In the genomic region with DNA sequence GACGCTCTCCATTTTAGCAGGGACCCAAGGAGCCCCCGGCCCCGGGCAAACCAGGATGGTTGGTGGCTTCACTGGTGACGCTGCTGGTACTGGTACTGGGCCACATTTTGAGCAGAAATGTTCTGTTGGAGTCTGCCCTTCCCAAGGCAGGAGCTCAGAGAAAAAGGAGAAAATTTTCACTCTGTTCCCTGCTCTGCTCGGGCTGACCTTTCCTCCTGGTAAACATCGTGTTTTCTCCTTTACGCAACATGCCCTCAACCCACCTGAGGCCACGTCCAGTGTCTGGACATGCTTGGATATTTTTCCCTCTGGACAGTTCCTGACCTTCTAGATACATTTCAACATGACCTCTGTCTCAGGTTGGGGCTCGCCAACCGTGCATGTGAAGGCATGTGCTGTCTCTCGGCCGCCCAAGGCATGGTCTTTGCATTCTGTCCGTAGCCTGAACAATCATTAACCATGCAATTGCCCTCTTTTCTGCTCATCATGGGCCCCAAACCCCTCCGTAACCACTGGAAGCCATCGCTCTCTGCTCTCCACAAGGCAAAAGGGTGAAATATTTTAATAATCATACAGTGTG, we compare ENCODE assay signal across 1 cellular context.
TF ChIP-seq lines count a peak whose summit lies in the region.

No MANE protein-coding gene starts in this region.

TF ChIP-seq in HepG2, 621 proteins besides CTCF, POLR2A, EP300 and RAD21 (continued from another document and continues in another):
- TF ChIP-seq, protein P1, sequence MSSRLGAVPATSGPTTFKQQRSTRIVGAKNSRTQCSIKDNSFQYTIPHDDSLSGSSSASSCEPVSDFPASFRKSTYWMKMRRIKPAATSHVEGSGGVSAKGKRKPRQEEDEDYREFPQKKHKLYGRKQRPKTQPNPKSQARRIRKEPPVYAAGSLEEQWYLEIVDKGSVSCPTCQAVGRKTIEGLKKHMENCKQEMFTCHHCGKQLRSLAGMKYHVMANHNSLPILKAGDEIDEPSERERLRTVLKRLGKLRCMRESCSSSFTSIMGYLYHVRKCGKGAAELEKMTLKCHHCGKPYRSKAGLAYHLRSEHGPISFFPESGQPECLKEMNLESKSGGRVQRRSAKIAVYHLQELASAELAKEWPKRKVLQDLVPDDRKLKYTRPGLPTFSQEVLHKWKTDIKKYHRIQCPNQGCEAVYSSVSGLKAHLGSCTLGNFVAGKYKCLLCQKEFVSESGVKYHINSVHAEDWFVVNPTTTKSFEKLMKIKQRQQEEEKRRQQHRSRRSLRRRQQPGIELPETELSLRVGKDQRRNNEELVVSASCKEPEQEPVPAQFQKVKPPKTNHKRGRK (CRISPR knock-in tag; IDR thresholded peaks at IDR 0.05), result peak; percentile 71; the same call in 1 of the 2 replicates
- TF ChIP-seq RNF2 (conservative IDR thresholded peaks at IDR 0.05; ENCODE audit: low read depth), result peak; percentile 89
- peak; percentile 32; the same call in 1 of the 2 replicates for TF ChIP-seq POLR2AphosphoS5 (IDR thresholded peaks at IDR 0.05; ENCODE audit: low read depth, low read length)
- TF ChIP-seq ZNF326 (CRISPR knock-in tag; IDR thresholded peaks at IDR 0.05; ENCODE audit: borderline replicate concordance), result no peak
- TF ChIP-seq SRF (IDR thresholded peaks at IDR 0.05; ENCODE audit: low read depth, low read length), result no peak
- peak; percentile 52; the same call in 1 of the 2 replicates for TF ChIP-seq POLR2G (IDR thresholded peaks at IDR 0.05; ENCODE audit: low read depth, low read length)
- TF ChIP-seq PHF8 (CRISPR knock-in tag; IDR thresholded peaks at IDR 0.05), result peak; percentile 39; the same call in 1 of the 2 replicates
- peak; percentile 96 for TF ChIP-seq ZNF589 (CRISPR knock-in tag; conservative IDR thresholded peaks at IDR 0.05)
- TF ChIP-seq TRIM24 (CRISPR knock-in tag; IDR thresholded peaks at IDR 0.05), result peak; percentile 90
- TF ChIP-seq ZNF367 (CRISPR knock-in tag; IDR thresholded peaks at IDR 0.05; ENCODE audit: borderline replicate concordance), result no peak
- TF ChIP-seq TMF1 (CRISPR knock-in tag; IDR thresholded peaks at IDR 0.05; ENCODE audit: low read depth), result 0 out of 2 replicates have a peak, but pooled peaks have one; percentile 64
- peak; percentile 99 for TF ChIP-seq SKI (IDR thresholded peaks at IDR 0.05; ENCODE audit: partially characterized antibody)
- TF ChIP-seq JDP2 (CRISPR knock-in tag; IDR thresholded peaks at IDR 0.05; ENCODE audit: borderline replicate concordance), result peak; percentile 76; the same call in 1 of the 2 replicates
- no peak for TF ChIP-seq NFYB (CRISPR knock-in tag; IDR thresholded peaks at IDR 0.05)
- TF ChIP-seq, protein P2, sequence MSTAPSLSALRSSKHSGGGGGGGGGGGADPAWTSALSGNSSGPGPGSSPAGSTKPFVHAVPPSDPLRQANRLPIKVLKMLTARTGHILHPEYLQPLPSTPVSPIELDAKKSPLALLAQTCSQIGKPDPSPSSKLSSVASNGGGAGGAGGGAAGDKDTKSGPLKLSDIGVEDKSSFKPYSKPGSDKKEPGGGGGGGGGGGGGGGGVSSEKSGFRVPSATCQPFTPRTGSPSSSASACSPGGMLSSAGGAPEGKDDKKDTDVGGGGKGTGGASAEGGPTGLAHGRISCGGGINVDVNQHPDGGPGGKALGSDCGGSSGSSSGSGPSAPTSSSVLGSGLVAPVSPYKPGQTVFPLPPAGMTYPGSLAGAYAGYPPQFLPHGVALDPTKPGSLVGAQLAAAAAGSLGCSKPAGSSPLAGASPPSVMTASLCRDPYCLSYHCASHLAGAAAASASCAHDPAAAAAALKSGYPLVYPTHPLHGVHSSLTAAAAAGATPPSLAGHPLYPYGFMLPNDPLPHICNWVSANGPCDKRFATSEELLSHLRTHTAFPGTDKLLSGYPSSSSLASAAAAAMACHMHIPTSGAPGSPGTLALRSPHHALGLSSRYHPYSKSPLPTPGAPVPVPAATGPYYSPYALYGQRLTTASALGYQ (CRISPR knock-in tag; IDR thresholded peaks at IDR 0.05), result peak; percentile 97
- TF ChIP-seq, protein P3, sequence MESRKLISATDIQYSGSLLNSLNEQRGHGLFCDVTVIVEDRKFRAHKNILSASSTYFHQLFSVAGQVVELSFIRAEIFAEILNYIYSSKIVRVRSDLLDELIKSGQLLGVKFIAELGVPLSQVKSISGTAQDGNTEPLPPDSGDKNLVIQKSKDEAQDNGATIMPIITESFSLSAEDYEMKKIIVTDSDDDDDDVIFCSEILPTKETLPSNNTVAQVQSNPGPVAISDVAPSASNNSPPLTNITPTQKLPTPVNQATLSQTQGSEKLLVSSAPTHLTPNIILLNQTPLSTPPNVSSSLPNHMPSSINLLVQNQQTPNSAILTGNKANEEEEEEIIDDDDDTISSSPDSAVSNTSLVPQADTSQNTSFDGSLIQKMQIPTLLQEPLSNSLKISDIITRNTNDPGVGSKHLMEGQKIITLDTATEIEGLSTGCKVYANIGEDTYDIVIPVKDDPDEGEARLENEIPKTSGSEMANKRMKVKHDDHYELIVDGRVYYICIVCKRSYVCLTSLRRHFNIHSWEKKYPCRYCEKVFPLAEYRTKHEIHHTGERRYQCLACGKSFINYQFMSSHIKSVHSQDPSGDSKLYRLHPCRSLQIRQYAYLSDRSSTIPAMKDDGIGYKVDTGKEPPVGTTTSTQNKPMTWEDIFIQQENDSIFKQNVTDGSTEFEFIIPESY (CRISPR knock-in tag; IDR thresholded peaks at IDR 0.05), result peak; percentile 90
- TF ChIP-seq SP5 (CRISPR knock-in tag; IDR thresholded peaks at IDR 0.05; ENCODE audit: borderline replicate concordance, low read depth), result peak; percentile 79
- no peak for TF ChIP-seq PLSCR1 (CRISPR knock-in tag; IDR thresholded peaks at IDR 0.05; ENCODE audit: borderline replicate concordance)
- peak; percentile 31; the same call in 1 of the 2 replicates for TF ChIP-seq KLF15 (CRISPR knock-in tag; IDR thresholded peaks at IDR 0.05; ENCODE audit: borderline replicate concordance)
- TF ChIP-seq ZKSCAN8 (CRISPR knock-in tag; IDR thresholded peaks at IDR 0.05; ENCODE audit: borderline replicate concordance), result peak; percentile 97
- peak; percentile 99 for TF ChIP-seq MED8 (CRISPR knock-in tag; IDR thresholded peaks at IDR 0.05; ENCODE audit: insufficient replicate concordance)
- TF ChIP-seq MAX (IDR thresholded peaks at IDR 0.05), result peak; percentile 99
- TF ChIP-seq NFE2L1 (CRISPR knock-in tag; IDR thresholded peaks at IDR 0.05; ENCODE audit: borderline replicate concordance), result no peak
- TF ChIP-seq FOXK2 (IDR thresholded peaks at IDR 0.05), result peak; percentile 63
- TF ChIP-seq, protein P4, sequence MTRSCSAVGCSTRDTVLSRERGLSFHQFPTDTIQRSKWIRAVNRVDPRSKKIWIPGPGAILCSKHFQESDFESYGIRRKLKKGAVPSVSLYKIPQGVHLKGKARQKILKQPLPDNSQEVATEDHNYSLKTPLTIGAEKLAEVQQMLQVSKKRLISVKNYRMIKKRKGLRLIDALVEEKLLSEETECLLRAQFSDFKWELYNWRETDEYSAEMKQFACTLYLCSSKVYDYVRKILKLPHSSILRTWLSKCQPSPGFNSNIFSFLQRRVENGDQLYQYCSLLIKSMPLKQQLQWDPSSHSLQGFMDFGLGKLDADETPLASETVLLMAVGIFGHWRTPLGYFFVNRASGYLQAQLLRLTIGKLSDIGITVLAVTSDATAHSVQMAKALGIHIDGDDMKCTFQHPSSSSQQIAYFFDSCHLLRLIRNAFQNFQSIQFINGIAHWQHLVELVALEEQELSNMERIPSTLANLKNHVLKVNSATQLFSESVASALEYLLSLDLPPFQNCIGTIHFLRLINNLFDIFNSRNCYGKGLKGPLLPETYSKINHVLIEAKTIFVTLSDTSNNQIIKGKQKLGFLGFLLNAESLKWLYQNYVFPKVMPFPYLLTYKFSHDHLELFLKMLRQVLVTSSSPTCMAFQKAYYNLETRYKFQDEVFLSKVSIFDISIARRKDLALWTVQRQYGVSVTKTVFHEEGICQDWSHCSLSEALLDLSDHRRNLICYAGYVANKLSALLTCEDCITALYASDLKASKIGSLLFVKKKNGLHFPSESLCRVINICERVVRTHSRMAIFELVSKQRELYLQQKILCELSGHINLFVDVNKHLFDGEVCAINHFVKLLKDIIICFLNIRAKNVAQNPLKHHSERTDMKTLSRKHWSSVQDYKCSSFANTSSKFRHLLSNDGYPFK (CRISPR knock-in tag; IDR thresholded peaks at IDR 0.05; ENCODE audit: borderline replicate concordance), result peak; percentile 74; the same call in 1 of the 2 replicates
- peak; percentile 90; the same call in 1 of the 2 replicates for TF ChIP-seq ZNF205 (CRISPR knock-in tag; IDR thresholded peaks at IDR 0.05)
- no peak for TF ChIP-seq ZZZ3 (CRISPR knock-in tag; IDR thresholded peaks at IDR 0.05; ENCODE audit: borderline replicate concordance)
- TF ChIP-seq CHCHD3 (CRISPR knock-in tag; IDR thresholded peaks at IDR 0.05), result no peak
- no peak; the same call in 1 of the 2 replicates for TF ChIP-seq ARNT2 (CRISPR knock-in tag; IDR thresholded peaks at IDR 0.05; ENCODE audit: low read depth)
- no peak for TF ChIP-seq WIZ (CRISPR knock-in tag; IDR thresholded peaks at IDR 0.05)
- peak; percentile 55; the same call in 1 of the 2 replicates for TF ChIP-seq ZNF562 (CRISPR knock-in tag; IDR thresholded peaks at IDR 0.05; ENCODE audit: borderline replicate concordance)
- peak; percentile 86; the same call in 1 of the 2 replicates for TF ChIP-seq ZNF572 (CRISPR knock-in tag; IDR thresholded peaks at IDR 0.05)
- TF ChIP-seq SATB2 (CRISPR knock-in tag; IDR thresholded peaks at IDR 0.05), result peak; percentile 94
- no peak for TF ChIP-seq MAFG (CRISPR knock-in tag; IDR thresholded peaks at IDR 0.05)
- TF ChIP-seq, protein P5, sequence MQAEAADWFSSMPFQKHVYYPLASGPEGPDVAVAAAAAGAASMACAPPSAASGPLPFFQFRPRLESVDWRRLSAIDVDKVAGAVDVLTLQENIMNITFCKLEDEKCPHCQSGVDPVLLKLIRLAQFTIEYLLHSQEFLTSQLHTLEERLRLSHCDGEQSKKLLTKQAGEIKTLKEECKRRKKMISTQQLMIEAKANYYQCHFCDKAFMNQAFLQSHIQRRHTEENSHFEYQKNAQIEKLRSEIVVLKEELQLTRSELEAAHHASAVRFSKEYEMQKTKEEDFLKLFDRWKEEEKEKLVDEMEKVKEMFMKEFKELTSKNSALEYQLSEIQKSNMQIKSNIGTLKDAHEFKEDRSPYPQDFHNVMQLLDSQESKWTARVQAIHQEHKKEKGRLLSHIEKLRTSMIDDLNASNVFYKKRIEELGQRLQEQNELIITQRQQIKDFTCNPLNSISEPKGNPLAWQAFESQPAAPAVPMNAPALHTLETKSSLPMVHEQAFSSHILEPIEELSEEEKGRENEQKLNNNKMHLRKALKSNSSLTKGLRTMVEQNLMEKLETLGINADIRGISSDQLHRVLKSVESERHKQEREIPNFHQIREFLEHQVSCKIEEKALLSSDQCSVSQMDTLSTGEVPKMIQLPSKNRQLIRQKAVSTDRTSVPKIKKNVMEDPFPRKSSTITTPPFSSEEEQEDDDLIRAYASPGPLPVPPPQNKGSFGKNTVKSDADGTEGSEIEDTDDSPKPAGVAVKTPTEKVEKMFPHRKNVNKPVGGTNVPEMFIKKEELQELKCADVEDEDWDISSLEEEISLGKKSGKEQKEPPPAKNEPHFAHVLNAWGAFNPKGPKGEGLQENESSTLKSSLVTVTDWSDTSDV (CRISPR knock-in tag; IDR thresholded peaks at IDR 0.05), result no peak
- no peak for TF ChIP-seq ZNF496 (CRISPR knock-in tag; IDR thresholded peaks at IDR 0.05; ENCODE audit: insufficient replicate concordance)
- TF ChIP-seq GABPB1 (CRISPR knock-in tag; IDR thresholded peaks at IDR 0.05), result peak; percentile 62
- TF ChIP-seq RARG (CRISPR knock-in tag; IDR thresholded peaks at IDR 0.05; ENCODE audit: low read depth), result no peak
- peak; percentile 72 for TF ChIP-seq ZFX (CRISPR knock-in tag; IDR thresholded peaks at IDR 0.05; ENCODE audit: low read depth)
- TF ChIP-seq, protein P6, sequence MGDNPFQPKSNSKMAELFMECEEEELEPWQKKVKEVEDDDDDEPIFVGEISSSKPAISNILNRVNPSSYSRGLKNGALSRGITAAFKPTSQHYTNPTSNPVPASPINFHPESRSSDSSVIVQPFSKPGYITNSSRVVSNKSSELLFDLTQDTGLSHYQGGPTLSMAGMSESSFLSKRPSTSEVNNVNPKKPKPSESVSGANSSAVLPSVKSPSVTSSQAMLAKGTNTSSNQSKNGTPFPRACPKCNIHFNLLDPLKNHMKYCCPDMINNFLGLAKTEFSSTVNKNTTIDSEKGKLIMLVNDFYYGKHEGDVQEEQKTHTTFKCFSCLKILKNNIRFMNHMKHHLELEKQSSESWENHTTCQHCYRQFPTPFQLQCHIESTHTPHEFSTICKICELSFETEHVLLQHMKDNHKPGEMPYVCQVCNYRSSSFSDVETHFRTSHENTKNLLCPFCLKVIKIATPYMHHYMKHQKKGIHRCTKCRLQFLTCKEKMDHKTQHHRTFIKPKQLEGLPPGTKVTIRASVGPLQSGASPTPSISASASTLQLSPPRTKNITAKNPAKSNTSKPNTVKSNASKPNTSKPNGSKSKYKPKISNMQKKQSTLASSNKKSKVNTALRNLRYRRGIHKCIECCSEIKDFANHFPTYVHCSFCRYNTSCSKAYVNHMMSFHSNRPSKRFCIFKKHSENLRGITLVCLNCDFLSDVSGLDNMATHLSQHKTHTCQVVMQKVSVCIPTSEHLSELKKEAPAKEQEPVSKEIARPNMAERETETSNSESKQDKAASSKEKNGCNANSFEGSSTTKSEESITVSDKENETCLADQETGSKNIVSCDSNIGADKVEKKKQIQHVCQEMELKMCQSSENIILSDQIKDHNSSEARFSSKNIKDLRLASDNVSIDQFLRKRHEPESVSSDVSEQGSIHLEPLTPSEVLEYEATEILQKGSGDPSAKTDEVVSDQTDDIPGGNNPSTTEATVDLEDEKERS (CRISPR knock-in tag; IDR thresholded peaks at IDR 0.05), result peak; percentile 96
- 0 out of 2 replicates have a peak, but pooled peaks have one; percentile 46 for TF ChIP-seq ZNF660 (CRISPR knock-in tag; IDR thresholded peaks at IDR 0.05; ENCODE audit: borderline replicate concordance, low read depth)
- TF ChIP-seq ZBTB43 (CRISPR knock-in tag; conservative IDR thresholded peaks at IDR 0.05), result peak; percentile 86
- TF ChIP-seq ZNF335 (CRISPR knock-in tag; IDR thresholded peaks at IDR 0.05), result peak; percentile 88; the same call in 1 of the 2 replicates
- TF ChIP-seq FIP1L1 (IDR thresholded peaks at IDR 0.05; ENCODE audit: borderline replicate concordance, insufficient read depth, low read depth, low read length), result no peak
- peak; percentile 95 for TF ChIP-seq TGIF2 (CRISPR knock-in tag; IDR thresholded peaks at IDR 0.05)
